In the genomic region with DNA sequence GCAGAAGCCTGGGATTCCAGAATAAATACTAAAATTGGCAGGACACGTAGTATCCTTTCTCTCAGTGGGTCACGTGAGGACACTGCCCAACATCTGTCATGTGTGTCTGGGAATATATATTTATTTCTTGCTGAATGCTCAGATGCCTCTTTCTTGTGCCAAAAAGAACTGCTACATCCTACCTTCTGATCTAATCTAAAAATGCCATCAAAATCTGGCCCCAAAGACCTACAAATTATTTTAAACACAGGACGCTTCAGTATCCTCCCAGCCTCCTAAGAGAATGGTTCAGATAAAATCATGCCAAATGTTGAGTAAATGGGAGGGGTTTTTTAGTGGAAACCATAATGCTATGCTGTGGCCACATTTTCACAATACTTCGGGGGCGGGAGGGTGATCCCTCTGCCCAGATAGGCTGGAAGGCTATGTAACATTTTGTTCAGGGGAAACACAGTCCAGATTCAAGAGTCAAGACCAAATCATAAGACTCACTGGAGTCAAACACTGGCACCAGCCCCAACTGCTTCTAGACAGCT, we compare ENCODE assay signal across 9 cellular contexts. TPM values are rescaled to one million over a fixed set of nuclear protein-coding genes. Genes with fewer than 3 reads are reported as not detected.
DNase-seq lines count a peak whose midpoint lies in the region; ATAC-seq, FAIRE-seq and TF ChIP-seq lines count a peak whose summit lies in the region.
"Had no signal": no experiment of that assay in that cellular context is flagged by ENCODE, and none has a peak within 500 bp of the region (broad histone marks: within the 10 kb centered on the region; RNA-seq: fewer than 3 reads in every experiment).

No MANE protein-coding gene starts in this region.

- no peaks in the 10 kb centered on the region for H3K27me3 Mint-ChIP-seq in activated CD8-positive, alpha-beta memory T cell treated with anti-CD3 and anti-CD28 coated beads, Interleukin-2, amount 10 ng/mL, durations not matched to agents 7 days and 5 days

- H3K9me3 ChIP-seq in liver (ENCODE audit: control insufficient read depth in 4 of 4, low read length in 3 of 4) (no peaks in the 10 kb centered on the region), HepG2 (ENCODE audit: low read length) (no peaks in the 10 kb centered on the region), mucosa of rectum (ENCODE audit: control insufficient read depth in 2 of 2, low read length in 2 of 2) (no peaks in the 10 kb centered on the region)

- H3K4me1 ChIP-seq in liver (ENCODE audit: control insufficient read depth in 4 of 4, insufficient read depth in 4 of 4, low read length in 3 of 4) (peaks cover 0 to 7% (median 0%) of the 10 kb centered on the region in 4 donors), HepG2 (ENCODE audit: insufficient read depth, low read length) (peaks cover 13% of the 10 kb centered on the region), mucosa of rectum (ENCODE audit: control insufficient read depth in 2 of 2, insufficient read depth in 2 of 2, low read length in 2 of 2) (peaks cover 0 to 3% of the 10 kb centered on the region in 2 donors)

- POLR2A ChIA-PET in HepG2 (lab: Yijun Ruan, JAX), result no interaction called here

- no peak overlapping the region for H2AFZ ChIP-seq in HepG2 (ENCODE audit: low read length)

- no peak overlapping the region for H3K4me2 ChIP-seq in HepG2 (ENCODE audit: low read depth, low read length)

- no peak overlapping the region for H3K9ac ChIP-seq in liver (ENCODE audit: low read depth in 1 of 2, low read length in 2 of 2)
- no peak overlapping the region for H3K9ac ChIP-seq in HepG2 (ENCODE audit: insufficient read depth, low read depth, low read length)
- H3K9ac ChIP-seq in mucosa of rectum (ENCODE audit: low read depth in 1 of 2, low read length in 2 of 2), result no peak overlapping the region

- in situ Hi-C loops in HepG2 (cut with HindIII; ENCODE audit: extremely low pct_ligation_motif_present, low pct_unique_long_range_greater_than_20kb), result no loop called here

- CTCF ChIA-PET in HepG2 (lab: Yijun Ruan, JAX; ENCODE audit: low intra/inter-chr PET ratio, low total read pairs), result no interaction called here
- CTCF ChIA-PET in activated CD8-positive, alpha-beta memory T cell treated with anti-CD3 and anti-CD28 coated beads, Interleukin-2, amount 10 ng/mL, durations not matched to agents 7 days and 5 days (lab: Charles Lee), result interaction anchor here (0.6 kb wide), 1 partner anchor 61 kb away, joined by 4 read pairs; no protein-coding TSS in a partner anchor

- H3K27me3 ChIP-seq in liver (ENCODE audit: control insufficient read depth in 4 of 4, insufficient read depth in 4 of 4, low read length in 3 of 4) (no peaks in the 10 kb centered on the region), HepG2 (ENCODE audit: control insufficient read depth in 1 of 2, insufficient read depth in 2 of 2, low read length in 2 of 2) (no peaks in the 10 kb centered on the region), mucosa of rectum (ENCODE audit: control insufficient read depth in 2 of 2, insufficient read depth in 2 of 2, low read length in 2 of 2) (no peaks in the 10 kb centered on the region)

- intact Hi-C loops in HepG2 (cut with micrococcal nuclease; ENCODE audit: unreplicated experiment), result no loop called here

- TF ChIP-seq EP300 in HepG2 (IDR thresholded peaks at IDR 0.05; ENCODE audit: low read depth in 2 of 2, low read length in 2 of 2) (no peak), HepG2 (CRISPR knock-in tag; IDR thresholded peaks at IDR 0.05; ENCODE audit: borderline replicate concordance) (no peak)

- H3K36me3 ChIP-seq in liver (ENCODE audit: control insufficient read depth in 4 of 4, insufficient read depth in 3 of 4, low read depth in 1 of 4, low read length in 3 of 4) (peaks cover 0 to 4% (median 3%) of the 10 kb centered on the region in 4 donors), HepG2 (replicated peaks in 1 of 2; ENCODE audit: control insufficient read depth in 1 of 2, insufficient read depth in 2 of 2, low read length in 2 of 2) (no peaks in the 10 kb centered on the region), mucosa of rectum (ENCODE audit: control insufficient read depth in 2 of 2, insufficient read depth in 2 of 2, low read length in 2 of 2) (peaks cover 10 to 19% of the 10 kb centered on the region in 2 donors)

- no peak overlapping the region for H3K27ac Mint-ChIP-seq in activated CD8-positive, alpha-beta memory T cell treated with anti-CD3 and anti-CD28 coated beads, Interleukin-2, amount 10 ng/mL, durations not matched to agents 7 days and 5 days

- H4K20me1 ChIP-seq in HepG2 (ENCODE audit: insufficient read depth, low read length), result no peaks in the 10 kb centered on the region

- peaks cover 30% of the 10 kb centered on the region for H3K36me3 Mint-ChIP-seq in activated CD8-positive, alpha-beta memory T cell treated with anti-CD3 and anti-CD28 coated beads, Interleukin-2, amount 10 ng/mL, durations not matched to agents 7 days and 5 days

- no peak overlapping the region for H3K4me3 ChIP-seq in liver (ENCODE audit: low read depth in 1 of 3, low read length in 3 of 3)
- no peak overlapping the region for H3K4me3 ChIP-seq in HepG2 (replicated peaks in 1 of 3; ENCODE audit: insufficient read depth in 1 of 3, low read depth in 2 of 3, low read length in 3 of 3)
- no peak overlapping the region for H3K4me3 ChIP-seq in mucosa of rectum (ENCODE audit: low read length in 2 of 2)

- BruUV-seq in HepG2 (replicated peaks; lab: Mats Ljungman, UMichigan), result no TSS peak

- no peak for DNase-seq in HepG2 (ENCODE audit: low spot score)
- peak in 3 of 61 donors; percentile 2 to 21 (median 8) for DNase-seq in caudate nucleus (lab: John Stamatoyannopoulos, UW)
- no peak for DNase-seq in activated CD8-positive, alpha-beta memory T cell treated with anti-CD3 and anti-CD28 coated beads, Interleukin-2, amount 10 ng/mL, durations not matched to agents 7 days and 5 days
- no peak for DNase-seq in iPS-NIHi7 (ENCODE audit: extremely low spot score)

- no peaks in the 10 kb centered on the region for H3K9me3 Mint-ChIP-seq in activated CD8-positive, alpha-beta memory T cell treated with anti-CD3 and anti-CD28 coated beads, Interleukin-2, amount 10 ng/mL, durations not matched to agents 7 days and 5 days (ENCODE audit: low read depth)

- TF ChIP-seq POLR2A in HepG2 (IDR thresholded peaks at IDR 0.05; ENCODE audit: insufficient read depth in 1 of 2, low read depth in 2 of 2, low read length in 2 of 2), result no peak

- WGBS in liver, result 60% methylated on average over 5 of the region's 5 CpGs
- 95% methylated on average over 5 of the region's 5 CpGs for WGBS in HepG2 (ENCODE audit: low lambda C conversion rate)

- FAIRE-seq in HepG2 (lab: Jason Lieb, UNC), result no peak
- FAIRE-seq: TTC549 had no signal

- H3K4me1 Mint-ChIP-seq in activated CD8-positive, alpha-beta memory T cell treated with anti-CD3 and anti-CD28 coated beads, Interleukin-2, amount 10 ng/mL, durations not matched to agents 7 days and 5 days, result peaks cover 4% of the 10 kb centered on the region

- no peaks in the 10 kb centered on the region for H3K79me2 ChIP-seq in HepG2 (ENCODE audit: insufficient read depth, low read length)

- ATAC-seq in HepG2, result no peak
- no peak for ATAC-seq in activated CD8-positive, alpha-beta memory T cell treated with anti-CD3 and anti-CD28 coated beads, Interleukin-2, amount 10 ng/mL, durations not matched to agents 7 days and 5 days
- no peak for ATAC-seq in GM19463 (IDR thresholded peaks at IDR 0.05; ENCODE audit: unreplicated experiment)
- no peak for ATAC-seq in GM18907 (IDR thresholded peaks at IDR 0.05; ENCODE audit: unreplicated experiment)

- H3K4me3 Mint-ChIP-seq in activated CD8-positive, alpha-beta memory T cell treated with anti-CD3 and anti-CD28 coated beads, Interleukin-2, amount 10 ng/mL, durations not matched to agents 7 days and 5 days, result no peak overlapping the region

- peak overlapping the region; percentile 14 to 23 for H3K27ac ChIP-seq in liver (ENCODE audit: low read depth in 1 of 2, low read length in 2 of 2)
- H3K27ac ChIP-seq in HepG2 (ENCODE audit: extremely low read length, insufficient read depth, low read length), result no peak overlapping the region
- H3K27ac ChIP-seq in caudate nucleus (ENCODE audit: low read depth, low read length), result peak overlapping the region; percentile 48
- H3K27ac ChIP-seq in mucosa of rectum (ENCODE audit: low read depth in 2 of 2, low read length in 2 of 2), result peak overlapping the region; percentile 53 to 61

- TF ChIP-seq CTCF in liver (IDR thresholded peaks at IDR 0.05; ENCODE audit: low read depth, low read length, missing input control) (no peak), HepG2 (CRISPR knock-in tag; IDR thresholded peaks at IDR 0.05) (no peak)

- TF ChIP-seq RAD21 in liver (IDR thresholded peaks at IDR 0.05) (peak in 1 of 2 donors; percentile 12), HepG2 (CRISPR knock-in tag; IDR thresholded peaks at IDR 0.05) (no peak)

RNA-seq across cellular contexts. Expression of a gene that starts 22.9 kb away (rescaled TPM):
- 1 to 10 TPM in 1 of 2 donors, under 1 TPM in 1; 0.23 to 3.0 TPM for total RNA-seq in liver
- polyA plus RNA-seq in liver, result under 1 TPM; 0.44 to 0.75 TPM
- total RNA-seq in HepG2 (2016; rRNA removed; fragmentation: Illumina TruSeq; extraction: Trizol), result 0.42 TPM in 1 of 2 replicates, not detected in the other
- 0.10 TPM in 1 of 2 replicates, not detected in the other for total RNA-seq in HepG2 (2016; cell fraction: cytosol; rRNA removed; fragmentation: Illumina TruSeq; extraction: Trizol; ENCODE audit: low read depth)
- total RNA-seq in HepG2 (2016; cell fraction: insoluble cytoplasmic fraction; rRNA removed; fragmentation: Illumina TruSeq; extraction: Trizol), result 0.15 and 0.39 TPM in 2 replicates
- total RNA-seq in HepG2 (2016; cell fraction: membrane; rRNA removed; fragmentation: Illumina TruSeq; extraction: Trizol), result 0.14 TPM in 1 of 2 replicates, not detected in the other
- 0.38 and 0.71 TPM in 2 replicates for total RNA-seq in HepG2 (2016; cell fraction: nucleus; rRNA removed; fragmentation: Illumina TruSeq; extraction: Trizol)
- polyA plus RNA-seq in HepG2 (2011; rRNA removed), result 0.82 and 1.2 TPM in 2 replicates
- polyA plus RNA-seq in HepG2 (2011; cell fraction: cytosol; rRNA removed), result 0.20 and 0.22 TPM in 2 replicates
- 10.2 and 12.8 TPM in 2 replicates for polyA plus RNA-seq in HepG2 (2011; cell fraction: nucleus; rRNA removed)
- polyA plus RNA-seq in HepG2 (2012), result 0.16 and 0.25 TPM in 2 replicates
- polyA plus RNA-seq in HepG2 (2016; cell fraction: cytosol; fragmentation: Illumina TruSeq; extraction: Trizol; ENCODE audit: low read depth), result 0.12 TPM in 1 of 2 replicates, not detected in the other
- polyA plus RNA-seq in HepG2 (2016; cell fraction: insoluble cytoplasmic fraction; fragmentation: Illumina TruSeq; extraction: Trizol; ENCODE audit: low read depth), result 0.20 TPM in 1 of 2 replicates, not detected in the other
- not detected in 2 replicates for polyA plus RNA-seq in HepG2 (2016; cell fraction: membrane; fragmentation: Illumina TruSeq; extraction: Trizol; ENCODE audit: low read depth)
- 0.96 and 2.4 TPM in 2 replicates for polyA plus RNA-seq in HepG2 (2016; cell fraction: nucleus; fragmentation: Illumina TruSeq; extraction: Trizol; ENCODE audit: insufficient read depth, low read depth)
- 4.6 TPM in 1 of 2 replicates, not detected in the other for polyA minus RNA-seq in HepG2 (2011; rRNA and poly(A)+ RNA removed; ENCODE audit: low replicate concordance)
- not detected in 2 replicates for polyA minus RNA-seq in HepG2 (2011; cell fraction: cytosol; rRNA and poly(A)+ RNA removed)
- polyA minus RNA-seq in HepG2 (2011; cell fraction: nucleus; rRNA and poly(A)+ RNA removed), result 0.50 and 0.52 TPM in 2 replicates
- total RNA-seq in activated CD8-positive, alpha-beta memory T cell treated with anti-CD3 and anti-CD28 coated beads, Interleukin-2, amount 10 ng/mL, durations not matched to agents 7 days and 5 days, result 1 to 10 TPM; 2.7 to 7.0 TPM

RNA-seq across cellular contexts. Expression of a gene that starts 52.7 kb away (rescaled TPM):
- total RNA-seq in liver, result 1 to 10 TPM in 1 of 2 donors, under 1 TPM in 1; 0.50 to 1.6 TPM
- under 1 TPM; 0.06 to 0.52 TPM for polyA plus RNA-seq in liver
- total RNA-seq in HepG2 (2016; rRNA removed; fragmentation: Illumina TruSeq; extraction: Trizol), result 1.6 and 1.7 TPM in 2 replicates
- total RNA-seq in HepG2 (2016; cell fraction: cytosol; rRNA removed; fragmentation: Illumina TruSeq; extraction: Trizol; ENCODE audit: low read depth), result 0.71 and 0.79 TPM in 2 replicates
- total RNA-seq in HepG2 (2016; cell fraction: insoluble cytoplasmic fraction; rRNA removed; fragmentation: Illumina TruSeq; extraction: Trizol), result 0.76 and 1.6 TPM in 2 replicates
- 1.5 and 1.9 TPM in 2 replicates for total RNA-seq in HepG2 (2016; cell fraction: membrane; rRNA removed; fragmentation: Illumina TruSeq; extraction: Trizol)
- total RNA-seq in HepG2 (2016; cell fraction: nucleus; rRNA removed; fragmentation: Illumina TruSeq; extraction: Trizol), result 2.0 and 2.4 TPM in 2 replicates
- 1.8 and 2.2 TPM in 2 replicates for polyA plus RNA-seq in HepG2 (2011; rRNA removed)
- 0.83 and 1.4 TPM in 2 replicates for polyA plus RNA-seq in HepG2 (2011; cell fraction: cytosol; rRNA removed)
- polyA plus RNA-seq in HepG2 (2011; cell fraction: nucleus; rRNA removed), result 9.9 and 14.7 TPM in 2 replicates
- polyA plus RNA-seq in HepG2 (2012), result 1.2 and 2.1 TPM in 2 replicates
- polyA plus RNA-seq in HepG2 (2016; cell fraction: cytosol; fragmentation: Illumina TruSeq; extraction: Trizol; ENCODE audit: low read depth), result 0.67 and 0.84 TPM in 2 replicates
- 1.7 and 2.2 TPM in 2 replicates for polyA plus RNA-seq in HepG2 (2016; cell fraction: insoluble cytoplasmic fraction; fragmentation: Illumina TruSeq; extraction: Trizol; ENCODE audit: low read depth)
- 1.7 and 1.9 TPM in 2 replicates for polyA plus RNA-seq in HepG2 (2016; cell fraction: membrane; fragmentation: Illumina TruSeq; extraction: Trizol; ENCODE audit: low read depth)
- polyA plus RNA-seq in HepG2 (2016; cell fraction: nucleus; fragmentation: Illumina TruSeq; extraction: Trizol; ENCODE audit: insufficient read depth, low read depth), result 6.1 and 8.4 TPM in 2 replicates
- polyA minus RNA-seq in HepG2 (2011; rRNA and poly(A)+ RNA removed; ENCODE audit: low replicate concordance), result 3.0 and 21.2 TPM in 2 replicates
- polyA minus RNA-seq in HepG2 (2011; cell fraction: cytosol; rRNA and poly(A)+ RNA removed), result 1.5 and 1.8 TPM in 2 replicates
- polyA minus RNA-seq in HepG2 (2011; cell fraction: nucleus; rRNA and poly(A)+ RNA removed), result 0.75 and 1.8 TPM in 2 replicates
- total RNA-seq in activated CD8-positive, alpha-beta memory T cell treated with anti-CD3 and anti-CD28 coated beads, Interleukin-2, amount 10 ng/mL, durations not matched to agents 7 days and 5 days, result 10 to 100 TPM; 15.6 to 20.1 TPM

RNA-seq across cellular contexts. Expression of a gene that starts 56.1 kb away (rescaled TPM):
- total RNA-seq in liver, result 10 to 100 TPM in 1 of 2 donors, 1 to 10 TPM in 1; 4.3 to 11.1 TPM
- 1 to 10 TPM; 2.2 to 5.4 TPM for polyA plus RNA-seq in liver
- 12.9 and 14.2 TPM in 2 replicates for total RNA-seq in HepG2 (2016; rRNA removed; fragmentation: Illumina TruSeq; extraction: Trizol)
- 6.7 and 9.1 TPM in 2 replicates for total RNA-seq in HepG2 (2016; cell fraction: cytosol; rRNA removed; fragmentation: Illumina TruSeq; extraction: Trizol; ENCODE audit: low read depth)
- total RNA-seq in HepG2 (2016; cell fraction: insoluble cytoplasmic fraction; rRNA removed; fragmentation: Illumina TruSeq; extraction: Trizol), result 11.3 and 13.5 TPM in 2 replicates
- total RNA-seq in HepG2 (2016; cell fraction: membrane; rRNA removed; fragmentation: Illumina TruSeq; extraction: Trizol), result 23.5 and 27.1 TPM in 2 replicates
- total RNA-seq in HepG2 (2016; cell fraction: nucleus; rRNA removed; fragmentation: Illumina TruSeq; extraction: Trizol), result 11.7 and 17.3 TPM in 2 replicates
- 30.8 and 31.5 TPM in 2 replicates for polyA plus RNA-seq in HepG2 (2011; rRNA removed)
- 17.1 and 24.2 TPM in 2 replicates for polyA plus RNA-seq in HepG2 (2011; cell fraction: cytosol; rRNA removed)
- 56.8 and 69.2 TPM in 2 replicates for polyA plus RNA-seq in HepG2 (2011; cell fraction: nucleus; rRNA removed)
- polyA plus RNA-seq in HepG2 (2012), result 15.9 and 22.4 TPM in 2 replicates
- 12.0 and 13.0 TPM in 2 replicates for polyA plus RNA-seq in HepG2 (2016; cell fraction: cytosol; fragmentation: Illumina TruSeq; extraction: Trizol; ENCODE audit: low read depth)
- 17.0 and 22.9 TPM in 2 replicates for polyA plus RNA-seq in HepG2 (2016; cell fraction: insoluble cytoplasmic fraction; fragmentation: Illumina TruSeq; extraction: Trizol; ENCODE audit: low read depth)
- polyA plus RNA-seq in HepG2 (2016; cell fraction: membrane; fragmentation: Illumina TruSeq; extraction: Trizol; ENCODE audit: low read depth), result 26.3 and 34.9 TPM in 2 replicates
- polyA plus RNA-seq in HepG2 (2016; cell fraction: nucleus; fragmentation: Illumina TruSeq; extraction: Trizol; ENCODE audit: insufficient read depth, low read depth), result 31.9 and 33.9 TPM in 2 replicates
- 51.4 and 110 TPM in 2 replicates for polyA minus RNA-seq in HepG2 (2011; rRNA and poly(A)+ RNA removed; ENCODE audit: low replicate concordance)
- polyA minus RNA-seq in HepG2 (2011; cell fraction: cytosol; rRNA and poly(A)+ RNA removed), result 17.5 and 20.2 TPM in 2 replicates
- polyA minus RNA-seq in HepG2 (2011; cell fraction: nucleus; rRNA and poly(A)+ RNA removed), result 22.8 and 25.5 TPM in 2 replicates
- total RNA-seq in activated CD8-positive, alpha-beta memory T cell treated with anti-CD3 and anti-CD28 coated beads, Interleukin-2, amount 10 ng/mL, durations not matched to agents 7 days and 5 days, result 10 to 100 TPM; 69.5 to 79.5 TPM
